8 cellular contexts compared by ENCODE assay signal in the genomic region with DNA sequence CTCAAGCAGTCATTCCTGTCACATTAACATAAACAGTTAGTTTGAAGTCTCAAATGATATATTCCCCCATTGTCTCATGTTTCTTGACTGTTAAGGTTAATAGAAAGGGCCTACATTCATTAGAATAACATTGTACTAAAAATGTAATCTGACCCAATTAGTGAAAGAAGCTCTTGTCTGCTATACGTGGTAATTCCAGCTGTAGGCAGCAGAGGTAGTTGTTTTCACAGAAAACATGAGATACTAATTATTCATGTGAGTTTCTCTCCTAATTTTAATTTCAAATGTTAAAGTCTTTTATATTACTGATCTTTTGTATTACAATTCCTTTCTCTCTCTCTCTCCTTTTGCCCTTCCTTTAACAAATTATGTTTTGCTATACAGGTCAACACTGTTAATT. TPM values are rescaled to one million over a fixed set of nuclear protein-coding genes. Genes with fewer than 3 reads are reported as not detected.
A peak's percentile ranks its signal among the peaks of the same experiment; 100 is the strongest.
DNase-seq lines count a peak whose midpoint lies in the region; ATAC-seq, FAIRE-seq and TF ChIP-seq lines count a peak whose summit lies in the region.

No MANE protein-coding gene starts in this region.

- no peak overlapping the region for H2AFZ ChIP-seq in parathyroid adenoma

- H3K4me2 ChIP-seq in parathyroid adenoma (ENCODE audit: low read length) = no peak overlapping the region

- no peak overlapping the region for H3K27ac ChIP-seq in 22Rv1
- H3K27ac ChIP-seq in parathyroid adenoma = no peak overlapping the region

- no peaks in the 10 kb centered on the region for H3K4me1 Mint-ChIP-seq in activated T-helper 1 cell treated with anti-CD3 and anti-CD28 coated beads, Interleukin-12 subunit alpha, Interleukin-12 subunit beta, Interleukin-2, Interleukin-4 antibody, amounts not matched to agents 30 ng/mL and 10 ng/mL and 1 ng/mL, durations not matched to agents 14 hours and 24 hours and 36 hours (ENCODE audit: low read depth)

- intact Hi-C loops in activated T-helper 1 cell treated with anti-CD3 and anti-CD28 coated beads, Interleukin-12 subunit alpha, Interleukin-12 subunit beta, Interleukin-2, Interleukin-4 antibody, amounts not matched to agents 30 ng/mL and 10 ng/mL and 1 ng/mL, durations not matched to agents 14 hours and 24 hours and 36 hours (cut with micrococcal nuclease) = no loop called here

- no peaks in the 10 kb centered on the region for H3K9me3 Mint-ChIP-seq in activated T-helper 1 cell treated with anti-CD3 and anti-CD28 coated beads, Interleukin-12 subunit alpha, Interleukin-12 subunit beta, Interleukin-2, Interleukin-4 antibody, amounts not matched to agents 30 ng/mL and 10 ng/mL and 1 ng/mL, durations not matched to agents 14 hours and 24 hours and 36 hours

- no peak overlapping the region for H3K9ac ChIP-seq in parathyroid adenoma

- no peak for DNase-seq in GM12864 (ENCODE audit: low read depth)
- peak; percentile 60 for DNase-seq in NCI-H82 (lab: John Stamatoyannopoulos, UW)
- DNase-seq in stimulated activated CD4-positive, alpha-beta T cell treated with anti-CD3 and anti-CD28 coated beads, Interleukin-4, amount 100 ng/mL, for 24 hours = no peak
- DNase-seq in activated T-helper 1 cell treated with anti-CD3 and anti-CD28 coated beads, Interleukin-12 subunit alpha, Interleukin-12 subunit beta, Interleukin-2, Interleukin-4 antibody, amounts not matched to agents 30 ng/mL and 10 ng/mL and 1 ng/mL, durations not matched to agents 14 hours and 24 hours and 36 hours (ENCODE audit: low spot score) = no peak

- H3K4me3 Mint-ChIP-seq in activated T-helper 1 cell treated with anti-CD3 and anti-CD28 coated beads, Interleukin-12 subunit alpha, Interleukin-12 subunit beta, Interleukin-2, Interleukin-4 antibody, amounts not matched to agents 30 ng/mL and 10 ng/mL and 1 ng/mL, durations not matched to agents 14 hours and 24 hours and 36 hours = no peak overlapping the region

- ATAC-seq in HG03432 (IDR thresholded peaks at IDR 0.05; ENCODE audit: unreplicated experiment) = no peak

- TF ChIP-seq CTCF in 22Rv1 (IDR thresholded peaks at IDR 0.05) = peak; percentile 74
- TF ChIP-seq CTCF in GM12864 (IDR thresholded peaks at IDR 0.05; ENCODE audit: low read depth, low read length, missing control alignments) = peak; percentile 48
- peak; percentile 45 for TF ChIP-seq CTCF in parathyroid adenoma (IDR thresholded peaks at IDR 0.05)

- FAIRE-seq in endometrium (lab: Jason Lieb, UNC) = peak; percentile 88

- H3K4me1 ChIP-seq in parathyroid adenoma = no peaks in the 10 kb centered on the region

- no peaks in the 10 kb centered on the region for H3K36me3 Mint-ChIP-seq in activated T-helper 1 cell treated with anti-CD3 and anti-CD28 coated beads, Interleukin-12 subunit alpha, Interleukin-12 subunit beta, Interleukin-2, Interleukin-4 antibody, amounts not matched to agents 30 ng/mL and 10 ng/mL and 1 ng/mL, durations not matched to agents 14 hours and 24 hours and 36 hours (ENCODE audit: low read depth)

- H3K9me3 ChIP-seq in parathyroid adenoma (ENCODE audit: control insufficient read depth, low read length) = no peaks in the 10 kb centered on the region

- H3K36me3 ChIP-seq in parathyroid adenoma (ENCODE audit: control insufficient read depth, insufficient read depth, low read length) = no peaks in the 10 kb centered on the region

- no peaks in the 10 kb centered on the region for H3K27me3 ChIP-seq in parathyroid adenoma (ENCODE audit: control insufficient read depth, insufficient read depth, low read length)

- H3K79me2 ChIP-seq in parathyroid adenoma = no peaks in the 10 kb centered on the region

- peaks cover 9% of the 10 kb centered on the region for H3K27me3 Mint-ChIP-seq in activated T-helper 1 cell treated with anti-CD3 and anti-CD28 coated beads, Interleukin-12 subunit alpha, Interleukin-12 subunit beta, Interleukin-2, Interleukin-4 antibody, amounts not matched to agents 30 ng/mL and 10 ng/mL and 1 ng/mL, durations not matched to agents 14 hours and 24 hours and 36 hours (ENCODE audit: insufficient read depth)

- H3K4me3 ChIP-seq in GM12864 (ENCODE audit: low read depth, low read length) = no peak overlapping the region
- no peak overlapping the region for H3K4me3 ChIP-seq in parathyroid adenoma (ENCODE audit: low read depth, low read length)

- H3K27ac Mint-ChIP-seq in activated T-helper 1 cell treated with anti-CD3 and anti-CD28 coated beads, Interleukin-12 subunit alpha, Interleukin-12 subunit beta, Interleukin-2, Interleukin-4 antibody, amounts not matched to agents 30 ng/mL and 10 ng/mL and 1 ng/mL, durations not matched to agents 14 hours and 24 hours and 36 hours = no peak overlapping the region

RNA-seq across cellular contexts. Expression of a gene that starts 26.0 kb away (rescaled TPM):
- total RNA-seq in activated T-helper 1 cell treated with anti-CD3 and anti-CD28 coated beads, Interleukin-12 subunit alpha, Interleukin-12 subunit beta, Interleukin-2, Interleukin-4 antibody, amounts not matched to agents 30 ng/mL and 10 ng/mL and 1 ng/mL, durations not matched to agents 14 hours and 24 hours and 36 hours = 40.8 and 40.9 TPM in 2 replicates

RNA-seq across cellular contexts. Expression of a gene that starts 40.0 kb away (rescaled TPM):
- 21.3 and 21.7 TPM in 2 replicates for total RNA-seq in activated T-helper 1 cell treated with anti-CD3 and anti-CD28 coated beads, Interleukin-12 subunit alpha, Interleukin-12 subunit beta, Interleukin-2, Interleukin-4 antibody, amounts not matched to agents 30 ng/mL and 10 ng/mL and 1 ng/mL, durations not matched to agents 14 hours and 24 hours and 36 hours
